Comparison of ENCODE assay signal across 36 cellular contexts in genomic region chr16:17917316-17918019, GRCh38.
"Had no signal": no experiment of that assay in that cellular context is flagged by ENCODE, and none has a peak within 500 bp of the region (broad histone marks: within the 10 kb centered on the region; RNA-seq: fewer than 3 reads in every experiment).

No MANE protein-coding gene starts in this region.

- H3K4me1 Mint-ChIP-seq: activated B cell treated with CpG ODN at 0.5 μM for 24 hours; activated CD4-positive, alpha-beta memory T cell treated with anti-CD3 and anti-CD28 coated beads, Interleukin-2, amount 10 ng/mL, durations not matched to agents 7 days and 5 days; activated CD4-positive, alpha-beta T cell treated with anti-CD3 and anti-CD28 coated beads for 36 hours; activated CD4-positive, alpha-beta T cell treated with anti-CD3 and anti-CD28 coated beads, Interleukin-2, amount 10 ng/mL, durations not matched to agents 7 days and 5 days; activated CD8-positive, alpha-beta memory T cell treated with anti-CD3 and anti-CD28 coated beads, Interleukin-2, amount 10 ng/mL, durations not matched to agents 7 days and 5 days; activated naive CD8-positive, alpha-beta T cell treated with anti-CD3 and anti-CD28 coated beads for 36 hours; brain; central memory CD8-positive, alpha-beta T cell had no signal

- H3K36me3 ChIP-seq: adrenal gland, ascending aorta, cardiac muscle cell had no signal

- H3K4me3 ChIP-seq: adrenal gland, ascending aorta, cardiac muscle cell had no signal

- H3K27ac ChIP-seq: adrenal gland, ascending aorta, cardiac muscle cell, VCaP had no signal

- H3K27ac Mint-ChIP-seq: activated B cell treated with CpG ODN at 0.5 μM for 24 hours; activated CD4-positive, alpha-beta memory T cell treated with anti-CD3 and anti-CD28 coated beads, Interleukin-2, amount 10 ng/mL, durations not matched to agents 7 days and 5 days; activated CD4-positive, alpha-beta T cell treated with anti-CD3 and anti-CD28 coated beads for 36 hours; activated CD4-positive, alpha-beta T cell treated with anti-CD3 and anti-CD28 coated beads, Interleukin-2, amount 10 ng/mL, durations not matched to agents 7 days and 5 days; activated CD8-positive, alpha-beta memory T cell treated with anti-CD3 and anti-CD28 coated beads, Interleukin-2, amount 10 ng/mL, durations not matched to agents 7 days and 5 days; activated CD8-positive, alpha-beta T cell treated with anti-CD3 and anti-CD28 coated beads, Interleukin-2, amount 10 ng/mL, durations not matched to agents 7 days and 5 days; activated naive CD4-positive, alpha-beta T cell treated with anti-CD3 and anti-CD28 coated beads, Interleukin-2, amount 50 U/mL, for 72 hours; activated naive CD8-positive, alpha-beta T cell treated with anti-CD3 and anti-CD28 coated beads for 36 hours; activated T-cell treated with anti-CD3 and anti-CD28 coated beads, Interleukin-2, amount 50 U/mL, for 24 hours; activated T-helper 2 cell treated with anti-CD3 and anti-CD28 coated beads, Interferon-gamma antibody, Interleukin-2, Interleukin-4, amounts not matched to agents 10 μg/mL and 5 μg/mL and 100 μg/mL, durations not matched to agents 14 hours and 24 hours and 36 hours; brain; T-helper 1 cell treated with Interleukin-12 subunit alpha and Interleukin-12 subunit beta and Interleukin-4 antibody, amounts not matched to agents 30 μg/mL and 1 μg/mL, for 36 hours; T-helper 2 cell treated with Interferon-gamma antibody and Interleukin-4, amounts not matched to agents 5 μg/mL and 100 μg/mL, for 36 hours had no signal

- H3K27me3 ChIP-seq: adrenal gland, ascending aorta, cardiac muscle cell had no signal

- H3K4me1 ChIP-seq: adrenal gland, ascending aorta had no signal

- H3K4me3 Mint-ChIP-seq: activated B cell treated with CpG ODN at 0.5 μM for 24 hours; activated CD4-positive, alpha-beta memory T cell treated with anti-CD3 and anti-CD28 coated beads, Interleukin-2, amount 10 ng/mL, durations not matched to agents 7 days and 5 days; activated CD4-positive, alpha-beta T cell treated with anti-CD3 and anti-CD28 coated beads for 36 hours; activated CD4-positive, alpha-beta T cell treated with anti-CD3 and anti-CD28 coated beads, Interleukin-2, amount 10 ng/mL, durations not matched to agents 7 days and 5 days; activated CD8-positive, alpha-beta memory T cell treated with anti-CD3 and anti-CD28 coated beads, Interleukin-2, amount 10 ng/mL, durations not matched to agents 7 days and 5 days; activated CD8-positive, alpha-beta T cell treated with anti-CD3 and anti-CD28 coated beads, Interleukin-2, amount 10 ng/mL, durations not matched to agents 7 days and 5 days; activated naive CD8-positive, alpha-beta T cell treated with anti-CD3 and anti-CD28 coated beads for 36 hours; activated T-cell treated with anti-CD3 and anti-CD28 coated beads, Interleukin-2, amount 50 U/mL, for 24 hours; brain; central memory CD8-positive, alpha-beta T cell; T-helper 1 cell treated with Interleukin-12 subunit alpha and Interleukin-12 subunit beta and Interleukin-4 antibody, amounts not matched to agents 30 μg/mL and 1 μg/mL, for 36 hours; T-helper 2 cell treated with Interferon-gamma antibody and Interleukin-4, amounts not matched to agents 5 μg/mL and 100 μg/mL, for 36 hours had no signal

- ATAC-seq: activated CD4-positive, alpha-beta T cell treated with anti-CD3 and anti-CD28 coated beads for 36 hours; activated CD4-positive, CD25-positive, alpha-beta regulatory T cell treated with anti-CD3 and anti-CD28 coated beads, Interleukin-2, amount 50 U/mL, for 24 hours; activated CD8-positive, alpha-beta memory T cell treated with anti-CD3 and anti-CD28 coated beads, Interleukin-2, amount 10 ng/mL, durations not matched to agents 7 days and 5 days; activated CD8-positive, alpha-beta T cell treated with anti-CD3 and anti-CD28 coated beads, Interleukin-2, amount 10 ng/mL, durations not matched to agents 7 days and 5 days; activated naive CD4-positive, alpha-beta T cell treated with anti-CD3 and anti-CD28 coated beads, Interleukin-2, amount 50 U/mL, for 72 hours had no signal

- H3K9me3 ChIP-seq: adrenal gland had no signal

- DNase-seq: activated B cell treated with CpG ODN at 0.5 μM for 24 hours; activated CD4-positive, alpha-beta memory T cell treated with anti-CD3 and anti-CD28 coated beads, Interleukin-2, amount 10 ng/mL, durations not matched to agents 7 days and 5 days; activated CD4-positive, alpha-beta T cell treated with anti-CD3 and anti-CD28 coated beads for 1 hour; activated CD4-positive, alpha-beta T cell treated with anti-CD3 and anti-CD28 coated beads for 36 hours; activated CD4-positive, alpha-beta T cell treated with anti-CD3 and anti-CD28 coated beads for 48 hours; activated CD4-positive, alpha-beta T cell treated with anti-CD3 and anti-CD28 coated beads, Interleukin-2, amount 10 ng/mL, durations not matched to agents 7 days and 5 days; activated CD4-positive, alpha-beta T cell treated with anti-CD3 and anti-CD28 coated beads, Interleukin-2, amount 50 U/mL, for 48 hours; activated CD8-positive, alpha-beta memory T cell treated with anti-CD3 and anti-CD28 coated beads for 24 hours; activated CD8-positive, alpha-beta memory T cell treated with anti-CD3 and anti-CD28 coated beads, Interleukin-2, amount 10 ng/mL, durations not matched to agents 7 days and 5 days; activated CD8-positive, alpha-beta memory T cell treated with anti-CD3 and anti-CD28 coated beads, Interleukin-2, amount 50 U/mL, for 48 hours; activated CD8-positive, alpha-beta T cell treated with anti-CD3 and anti-CD28 coated beads, Interleukin-2, amount 10 ng/mL, durations not matched to agents 7 days and 5 days; activated effector memory CD4-positive, alpha-beta T cell treated with Interleukin-2 at 50 U/mL for 16 hours; activated gamma-delta T cell; activated naive CD4-positive, alpha-beta T cell treated with anti-CD3 and anti-CD28 coated beads, Interleukin-2, amount 50 U/mL, for 16 hours; activated naive CD4-positive, alpha-beta T cell treated with Interleukin-2 at 50 U/mL for 16 hours; activated naive CD8-positive, alpha-beta T cell treated with anti-CD3 and anti-CD28 coated beads for 36 hours; activated T-cell treated with anti-CD3 and anti-CD28 coated beads, Interleukin-2, amount 50 U/mL, for 24 hours; activated T-cell treated with anti-CD3 and anti-CD28 coated beads, Interleukin-2, amount 50 U/mL, for 48 hours; adrenal gland; amniotic stem cell; anterior cingulate cortex; caudate nucleus; cerebellar nuclear complex; T-helper 1 cell; T-helper 2 cell; T-helper 9 cell had no signal

- H3K9me3 Mint-ChIP-seq: activated CD4-positive, alpha-beta memory T cell treated with anti-CD3 and anti-CD28 coated beads, Interleukin-2, amount 10 ng/mL, durations not matched to agents 7 days and 5 days; central memory CD8-positive, alpha-beta T cell had no signal

- H3K36me3 Mint-ChIP-seq: activated CD8-positive, alpha-beta memory T cell treated with anti-CD3 and anti-CD28 coated beads, Interleukin-2, amount 10 ng/mL, durations not matched to agents 7 days and 5 days; activated naive CD8-positive, alpha-beta T cell treated with anti-CD3 and anti-CD28 coated beads for 36 hours; brain had no signal
